Comparison of ENCODE assay signal across 8 cellular contexts in the genomic region with DNA sequence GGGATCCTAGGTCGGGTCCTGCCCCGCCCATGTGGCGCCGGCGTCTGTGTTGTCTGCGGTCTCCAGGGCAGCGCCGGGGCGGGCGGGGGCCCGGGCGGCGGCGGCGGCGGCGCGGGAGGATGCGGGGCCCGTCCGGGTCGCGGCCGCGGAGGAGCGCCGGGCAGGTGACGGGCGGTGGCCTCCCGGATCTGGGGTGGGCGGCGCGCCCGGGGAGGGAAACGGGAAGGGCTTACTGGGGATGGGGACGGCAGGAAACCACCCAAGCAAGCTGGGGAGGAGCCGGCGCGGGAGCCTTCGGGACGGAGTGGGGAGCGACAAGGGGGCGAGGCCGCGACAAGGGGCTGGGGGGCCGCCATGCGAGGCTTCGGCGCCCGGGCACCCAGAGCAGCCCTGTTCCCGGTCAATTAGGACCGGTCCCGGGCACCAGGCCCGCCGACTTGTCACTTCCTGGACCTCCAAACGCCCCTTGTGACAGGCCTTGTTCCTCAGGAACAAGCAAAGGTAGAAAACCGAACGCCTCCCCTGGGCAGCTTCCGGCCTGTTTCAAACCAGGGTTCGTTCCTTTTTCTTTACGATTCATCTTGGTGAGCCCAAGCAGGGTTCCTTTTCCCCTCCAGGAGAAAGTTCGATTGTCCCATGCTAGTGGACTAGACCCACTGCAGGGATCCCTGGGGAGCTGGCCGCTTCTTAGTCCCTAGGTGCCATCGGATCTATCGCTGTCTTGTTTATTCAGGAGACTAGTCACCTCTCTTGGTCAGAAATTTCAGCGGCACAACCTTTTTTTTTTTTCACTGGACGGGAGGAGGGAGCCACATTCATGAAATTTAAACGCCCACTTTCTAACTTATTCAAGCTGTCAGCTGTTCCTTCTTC. TPM values are rescaled to one million over a fixed set of nuclear protein-coding genes. Genes with fewer than 3 reads are reported as not detected.
DNase-seq lines count a peak whose midpoint lies in the region; ATAC-seq and TF ChIP-seq lines count a peak whose summit lies in the region.

No MANE protein-coding gene starts in this region.

- H3K4me1 ChIP-seq in osteoblast (ENCODE audit: insufficient read depth, low read length) (peaks cover 11% of the 10 kb centered on the region), tibial artery (peaks cover 0 to 13% (median 4%) of the 10 kb centered on the region in 4 donors)

- H3K36me3 ChIP-seq in osteoblast (ENCODE audit: insufficient read depth, low read length) (no peaks in the 10 kb centered on the region), tibial artery (peaks cover 0 to 8% (median 0%) of the 10 kb centered on the region in 3 donors)

- peak overlapping the region; percentile 81 for H3K4me3 ChIP-seq in osteoblast (ENCODE audit: insufficient read depth, low read length)
- H3K4me3 ChIP-seq in tibial artery = peak overlapping the region; percentile 63 to 74

- H2AFZ ChIP-seq in osteoblast (ENCODE audit: low read length) = peak overlapping the region; percentile 97

- H3K27ac ChIP-seq in osteoblast (ENCODE audit: low read depth, low read length) (peak overlapping the region; percentile 85), tibial artery (peak overlapping the region; percentile 75 to 83)

- peak overlapping the region; percentile 99 for H3K4me2 ChIP-seq in osteoblast (ENCODE audit: insufficient read depth, low read length)

- H3K27me3 ChIP-seq in osteoblast (ENCODE audit: insufficient read depth, low read length) (peaks cover 17% of the 10 kb centered on the region), tibial artery (no peaks in the 10 kb centered on the region)

- DNase-seq in DMS79 (lab: John Stamatoyannopoulos, UW) (peak; percentile 62), RKO (ENCODE audit: low spot score) (peak; percentile 63), head of caudate nucleus (peak in 37 of 42 donors; percentile 6 to 61 (median 37)), osteoblast (ENCODE audit: insufficient read length, low spot score, missing footprints) (peak; percentile 90), tibial artery (peak; percentile 47 to 74)
- peak; percentile 58 for DNase-seq in activated naive CD4-positive, alpha-beta T cell treated with anti-CD3 and anti-CD28 coated beads, Interleukin-2, amount 50 U/mL, for 16 hours

- intact Hi-C loops in head of caudate nucleus (cut with DNase I) = no loop called here
- intact Hi-C loops in tibial artery (cut with DNase I; ENCODE audit: low total_unique reads) = no loop called here

- ATAC-seq in HG02885 (IDR thresholded peaks at IDR 0.05; ENCODE audit: poor library complexity, unreplicated experiment) = peak; percentile 72
- ATAC-seq in HG02763 (IDR thresholded peaks at IDR 0.05; ENCODE audit: unreplicated experiment) = no peak

- no peaks in the 10 kb centered on the region for H4K20me1 ChIP-seq in osteoblast (ENCODE audit: insufficient read depth, low read length)

- no peaks in the 10 kb centered on the region for H3K79me2 ChIP-seq in osteoblast (ENCODE audit: insufficient read depth, low read length)

- H3K9me3 ChIP-seq in osteoblast (ENCODE audit: low read depth, low read length) = no peaks in the 10 kb centered on the region
- no peaks in the 10 kb centered on the region for H3K9me3 ChIP-seq in tibial artery

- TF ChIP-seq CTCF in osteoblast (IDR thresholded peaks at IDR 0.05; ENCODE audit: extremely low read depth, low read depth, low read length) = no peak
- TF ChIP-seq CTCF in tibial artery (IDR thresholded peaks at IDR 0.05) = no peak

RNA-seq across cellular contexts. Expression of gene JHY, which starts 0.5 kb away (rescaled TPM):
- total RNA-seq in osteoblast = 11.8 and 12.7 TPM in 2 replicates

RNA-seq across cellular contexts. Expression of gene CRTAM, which starts 44.7 kb away (rescaled TPM):
- 0.59 and 1.1 TPM in 2 replicates for total RNA-seq in osteoblast

Comparison
In these comparisons a context has a peak if more than half of its experiments do, and no peak if none do; other contexts are left out.
1. DNase-seq: peak in every context shown above with its lines; median percentile 90 in osteoblast; 63 in RKO; 62 in DMS79; 60 in tibial artery; 58 in activated naive CD4-positive, alpha-beta T cell treated with anti-CD3 and anti-CD28 coated beads, Interleukin-2, amount 50 U/mL, for 16 hours; 37 in head of caudate nucleus.